9 cellular contexts compared by ENCODE assay signal in the genomic region with DNA sequence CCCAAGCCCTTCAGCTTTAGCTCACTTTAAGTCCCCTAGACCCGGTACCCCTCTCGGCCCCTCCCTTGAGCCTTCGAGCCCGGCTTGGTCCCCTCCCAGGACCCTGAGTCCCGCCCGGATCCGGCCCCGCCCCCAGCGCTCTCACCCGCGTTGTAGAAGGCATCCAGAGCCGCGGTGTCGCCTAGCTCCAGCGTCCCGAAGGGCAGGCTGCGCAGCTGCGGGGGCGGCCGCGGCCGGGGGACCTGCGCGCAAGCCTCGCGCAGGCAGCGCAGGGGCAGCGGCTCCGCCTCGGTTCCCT. TPM values are rescaled to one million over a fixed set of nuclear protein-coding genes. Genes with fewer than 3 reads are reported as not detected.
DNase-seq lines count a peak whose midpoint lies in the region.
"Had no signal": no experiment of that assay in that cellular context is flagged by ENCODE, and none has a peak within 500 bp of the region (broad histone marks: within the 10 kb centered on the region; RNA-seq: fewer than 3 reads in every experiment).

No MANE protein-coding gene starts in this region.

- in situ Hi-C loops in Caki2 (cut with HindIII; ENCODE audit: low pct_unique_long_range_greater_than_20kb, low sequenced_read_pairs): no loop called here

- DNase-seq in Caki2 (ENCODE audit: low read depth) (peak; percentile 84), HCEC 1CT (peak; percentile 62), NCI-H2196 treated with DMSO at 0.1 percent for 48 hours (lab: John Stamatoyannopoulos, UW; ENCODE audit: unreplicated experiment) (peak; percentile 71), cerebellar nuclear complex (lab: John Stamatoyannopoulos, UW) (no peak)
- peak; percentile 62 to 63 for DNase-seq in activated CD4-positive, alpha-beta T cell treated with anti-CD3 and anti-CD28 coated beads for 4 hours
- peak; percentile 92 for DNase-seq in stimulated activated CD4-positive, alpha-beta T cell treated with anti-CD3 and anti-CD28 coated beads, Interleukin-15, amount 100 ng/mL, for 24 hours

- H3K27ac ChIP-seq in cingulate gyrus (ENCODE audit: low read depth, low read length) (peak overlapping the region; percentile 83), layer of hippocampus (ENCODE audit: low read depth, low read length) (peak overlapping the region; percentile 83)

- H3K27me3 ChIP-seq in layer of hippocampus (ENCODE audit: control insufficient read depth, insufficient read depth, low read length): no peaks in the 10 kb centered on the region

RNA-seq across cellular contexts. Expression of gene MAP3K6, which starts 0.7 kb away (rescaled TPM):
- total RNA-seq in Caki2 (2014; rRNA removed; shearing (Covaris generic); ENCODE audit: low replicate concordance): 15.2 and 18.8 TPM in 2 replicates

RNA-seq across cellular contexts. Expression of gene FCN3, which starts 8.6 kb away (rescaled TPM):
- not detected in 2 replicates for total RNA-seq in Caki2 (2014; rRNA removed; shearing (Covaris generic); ENCODE audit: low replicate concordance)
- total RNA-seq: T-helper 1 cell treated with Interleukin-12 subunit alpha and Interleukin-12 subunit beta and Interleukin-4 antibody, amounts not matched to agents 30 ng/mL and 1 ng/mL, for 36 hours had no signal

RNA-seq across cellular contexts. Expression of gene CD164L2, which starts 17.1 kb away (rescaled TPM):
- not detected in 2 replicates for total RNA-seq in Caki2 (2014; rRNA removed; shearing (Covaris generic); ENCODE audit: low replicate concordance)
- total RNA-seq: T-helper 1 cell treated with Interleukin-12 subunit alpha and Interleukin-12 subunit beta and Interleukin-4 antibody, amounts not matched to agents 30 ng/mL and 1 ng/mL, for 36 hours had no signal

RNA-seq across cellular contexts. Expression of gene SYTL1, which starts 24.2 kb away (rescaled TPM):
- 39.3 and 46.3 TPM in 2 replicates for total RNA-seq in Caki2 (2014; rRNA removed; shearing (Covaris generic); ENCODE audit: low replicate concordance)

RNA-seq across cellular contexts. Expression of gene GPR3, which starts 26.4 kb away (rescaled TPM):
- 1.7 TPM in 1 of 2 replicates, not detected in the other for total RNA-seq in Caki2 (2014; rRNA removed; shearing (Covaris generic); ENCODE audit: low replicate concordance)

Comparison
In these comparisons a context has a peak if more than half of its experiments do, and no peak if none do; other contexts are left out.
1. DNase-seq: peak in Caki2 (single experiment), HCEC 1CT (single experiment), NCI-H2196 treated with DMSO at 0.1 percent for 48 hours (single experiment), activated CD4-positive, alpha-beta T cell treated with anti-CD3 and anti-CD28 coated beads for 4 hours (2 of 2) and stimulated activated CD4-positive, alpha-beta T cell treated with anti-CD3 and anti-CD28 coated beads, Interleukin-15, amount 100 ng/mL, for 24 hours (single experiment); none in cerebellar nuclear complex (0 of 2).